ENCODE assay signal across 8 cellular contexts in genomic region chr2:42342061-42342794, GRCh38. TPM values are rescaled to one million over a fixed set of nuclear protein-coding genes. Genes with fewer than 3 reads are reported as not detected.
DNase-seq lines count a peak whose midpoint lies in the region; ATAC-seq and TF ChIP-seq lines count a peak whose summit lies in the region.

No MANE protein-coding gene starts in this region.

- intact Hi-C loops in CD14-positive monocyte (cut with micrococcal nuclease): no loop called here

- ATAC-seq in HG02642 (IDR thresholded peaks at IDR 0.05; ENCODE audit: poor library complexity, unreplicated experiment): peak; percentile 58
- ATAC-seq in activated naive CD4-positive, alpha-beta T cell treated with anti-CD3 and anti-CD28 coated beads, Interleukin-2, amount 50 U/mL, for 72 hours: peak; percentile 72 to 88
- ATAC-seq in stimulated activated naive CD8-positive, alpha-beta T cell treated with anti-CD3 and anti-CD28 coated beads, Interleukin-15, amount 100 ng/mL, for 72 hours: peak; percentile 83
- no peak for ATAC-seq in GM18498 (IDR thresholded peaks at IDR 0.05; ENCODE audit: unreplicated experiment)

- no peaks in the 10 kb centered on the region for H3K9me3 ChIP-seq in right atrium auricular region

- peaks cover 0 to 21% (median 0%) of the 10 kb centered on the region in 7 donors for H3K9me3 Mint-ChIP-seq in CD14-positive monocyte
- peaks cover 4 to 12% of the 10 kb centered on the region in 2 donors for H3K9me3 Mint-ChIP-seq in activated naive CD4-positive, alpha-beta T cell treated with anti-CD3 and anti-CD28 coated beads, Interleukin-2, amount 50 U/mL, for 72 hours
- H3K9me3 Mint-ChIP-seq in stimulated activated naive CD8-positive, alpha-beta T cell treated with anti-CD3 and anti-CD28 coated beads, Interleukin-15, amount 100 ng/mL, for 72 hours: peaks cover 0 to 11% of the 10 kb centered on the region in 2 donors

- H3K4me1 ChIP-seq in right atrium auricular region: peaks cover 0 to 26% of the 10 kb centered on the region in 2 donors

- no peaks in the 10 kb centered on the region for H3K27me3 ChIP-seq in right atrium auricular region

- peaks cover 0 to 1% (median 0%) of the 10 kb centered on the region in 3 donors for H3K27me3 Mint-ChIP-seq in CD14-positive monocyte (ENCODE audit: low read depth in 3 of 3)
- H3K27me3 Mint-ChIP-seq in stimulated activated naive CD8-positive, alpha-beta T cell treated with anti-CD3 and anti-CD28 coated beads, Interleukin-15, amount 100 ng/mL, for 72 hours: no peaks in the 10 kb centered on the region

- peaks cover 63 to 67% of the 10 kb centered on the region in 2 donors for H3K36me3 Mint-ChIP-seq in CD14-positive monocyte
- peaks cover 37 to 55% of the 10 kb centered on the region in 2 donors for H3K36me3 Mint-ChIP-seq in activated naive CD4-positive, alpha-beta T cell treated with anti-CD3 and anti-CD28 coated beads, Interleukin-2, amount 50 U/mL, for 72 hours

- H3K36me3 ChIP-seq in right atrium auricular region: peaks cover 18% of the 10 kb centered on the region

- no peak overlapping the region for H3K4me3 ChIP-seq in right atrium auricular region

- peak overlapping the region in 6 of 7 donors; percentile 3 to 74 (median 60) for H3K27ac Mint-ChIP-seq in CD14-positive monocyte
- peak overlapping the region; percentile 71 to 89 for H3K27ac Mint-ChIP-seq in activated naive CD4-positive, alpha-beta T cell treated with anti-CD3 and anti-CD28 coated beads, Interleukin-2, amount 50 U/mL, for 72 hours
- peak overlapping the region; percentile 90 to 94 for H3K27ac Mint-ChIP-seq in stimulated activated naive CD8-positive, alpha-beta T cell treated with anti-CD3 and anti-CD28 coated beads, Interleukin-15, amount 100 ng/mL, for 72 hours

- peaks cover 2% of the 10 kb centered on the region for H3K4me1 Mint-ChIP-seq in CD14-positive monocyte
- peaks cover 42% of the 10 kb centered on the region for H3K4me1 Mint-ChIP-seq in stimulated activated naive CD8-positive, alpha-beta T cell treated with anti-CD3 and anti-CD28 coated beads, Interleukin-15, amount 100 ng/mL, for 72 hours

- no peak overlapping the region for H3K4me3 Mint-ChIP-seq in CD14-positive monocyte
- H3K4me3 Mint-ChIP-seq in stimulated activated naive CD8-positive, alpha-beta T cell treated with anti-CD3 and anti-CD28 coated beads, Interleukin-15, amount 100 ng/mL, for 72 hours: peak overlapping the region; percentile 16 to 23

- H3K27ac ChIP-seq in right atrium auricular region: peak overlapping the region; percentile 46 to 53

- DNase-seq in CD14-positive monocyte (ENCODE audit: low spot score): no peak
- DNase-seq in activated naive CD4-positive, alpha-beta T cell treated with anti-CD3 and anti-CD28 coated beads, Interleukin-2, amount 50 U/mL, for 72 hours (ENCODE audit: low spot score in 2 of 2): no peak
- no peak for DNase-seq in right atrium auricular region (ENCODE audit: low spot score)
- no peak for DNase-seq in stimulated activated naive CD8-positive, alpha-beta T cell treated with anti-CD3 and anti-CD28 coated beads, Interleukin-15, amount 100 ng/mL, for 72 hours
- DNase-seq in SHP77 treated with DMSO at 0.1 percent for 48 hours (lab: John Stamatoyannopoulos, UW): no peak
- DNase-seq in NCI-H446 treated with DMSO at 0.1 percent for 48 hours (lab: John Stamatoyannopoulos, UW): no peak

- no peak for TF ChIP-seq CTCF in CD14-positive monocyte (IDR thresholded peaks at IDR 0.05)
- no peak for TF ChIP-seq CTCF in right atrium auricular region (IDR thresholded peaks at IDR 0.05)

RNA-seq across cellular contexts. Expression of gene COX7A2L, which starts 18.8 kb away (rescaled TPM):
- polyA plus RNA-seq in CD14-positive monocyte: 100 to 1,000 TPM; 144 to 153 TPM
- total RNA-seq in activated naive CD4-positive, alpha-beta T cell treated with anti-CD3 and anti-CD28 coated beads, Interleukin-2, amount 50 U/mL, for 72 hours: 100 to 1,000 TPM in 1 of 2 donors, 10 to 100 TPM in 1; 82.8 to 122 TPM
- total RNA-seq in right atrium auricular region: 100 to 1,000 TPM in 1 of 2 donors, 10 to 100 TPM in 1; 96.0 to 132 TPM

Comparison
In these comparisons a context has a peak if more than half of its experiments do, and no peak if none do; other contexts are left out.
1. H3K4me3 Mint-ChIP-seq: peak in stimulated activated naive CD8-positive, alpha-beta T cell treated with anti-CD3 and anti-CD28 coated beads, Interleukin-15, amount 100 ng/mL, for 72 hours (2 of 2); none in CD14-positive monocyte (0 of 2).
2. Peak in every context shown above with its lines, with median percentiles within 50 percentile points of each other: H3K27ac Mint-ChIP-seq.